In the genomic region with DNA sequence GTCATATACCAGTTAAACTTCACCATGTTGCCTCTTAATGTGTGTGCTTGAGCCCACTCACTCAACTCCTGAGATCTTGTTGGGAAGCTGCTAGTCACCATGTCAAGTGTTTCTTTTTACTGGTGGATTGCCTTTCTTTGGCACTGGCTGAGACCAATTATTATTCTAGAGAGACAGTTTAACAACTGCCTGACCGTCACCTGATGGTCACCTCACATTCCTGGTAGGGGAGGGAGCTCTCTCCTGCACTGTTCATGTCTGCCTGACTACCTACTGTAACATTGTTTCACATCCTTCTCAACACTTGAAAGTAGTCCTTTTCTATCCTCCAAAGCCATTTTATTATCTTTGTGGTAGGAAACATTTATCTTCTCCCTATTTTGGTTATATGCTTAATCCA, we compare ENCODE assay signal across 1 cellular context.
TF ChIP-seq lines count a peak whose summit lies in the region.

No MANE protein-coding gene starts in this region.

TF ChIP-seq in GM23338, 12 proteins besides CTCF, POLR2A, EP300 and RAD21 (continued from another document):
- no peak for TF ChIP-seq REST (IDR thresholded peaks at IDR 0.05; ENCODE audit: unreplicated experiment)
TF ChIP-seq in GM23338: peak in this region for 0.
